ENCODE assay signal across 17 cellular contexts in genomic region chr11:120832609-120833221, GRCh38.
DNase-seq lines count a peak whose midpoint lies in the region; ATAC-seq and TF ChIP-seq lines count a peak whose summit lies in the region.
"Had no signal": no experiment of that assay in that cellular context is flagged by ENCODE, and none has a peak within 500 bp of the region (broad histone marks: within the 10 kb centered on the region; RNA-seq: fewer than 3 reads in every experiment).

No MANE protein-coding gene starts in this region.

- peak; percentile 67 for ATAC-seq in GM23338
- ATAC-seq in Right ventricle myocardium superior (ENCODE audit: poor library complexity): no peak

- no peaks in the 10 kb centered on the region for H4K20me1 ChIP-seq in GM23338 (replicated peaks; ENCODE audit: insufficient read depth)

- TF ChIP-seq CTCF in GM23338 (conservative IDR thresholded peaks at IDR 0.05; ENCODE audit: low read depth in 2 of 2): no peak

- H3K4me1 Mint-ChIP-seq in GM23338: peaks cover 13% of the 10 kb centered on the region

- H3K9me2 ChIP-seq in GM23338 (ENCODE audit: insufficient read depth): no peaks in the 10 kb centered on the region

- H2AFZ ChIP-seq in GM23338: no peak overlapping the region

- no peak overlapping the region for H3K4me2 ChIP-seq in GM23338

- no peak overlapping the region for H3K4me3 Mint-ChIP-seq in GM23338
- H3K4me3 Mint-ChIP-seq: activated CD4-positive, alpha-beta T cell treated with anti-CD3 and anti-CD28 coated beads, Interleukin-2, amount 10 ng/mL, durations not matched to agents 24 days and 14 days; T-helper 1 cell treated with Interleukin-12 subunit alpha and Interleukin-12 subunit beta and Interleukin-4 antibody, amounts not matched to agents 30 μg/mL and 1 μg/mL, for 36 hours had no signal

- intact Hi-C loops in head of caudate nucleus (cut with DNase I): no loop called here
- intact Hi-C loops in posterior vena cava (cut with DNase I): no loop called here
- intact Hi-C loops in Right ventricle myocardium superior (cut with DNase I): no loop called here

- peak; percentile 36 for DNase-seq in GM23338 (ENCODE audit: low spot score)
- DNase-seq in NCI-H69 (lab: John Stamatoyannopoulos, UW): peak; percentile 62
- peak in 28 of 42 donors; percentile 22 to 75 (median 44) for DNase-seq in head of caudate nucleus
- peak; percentile 64 for DNase-seq in posterior vena cava (ENCODE audit: low spot score)
- no peak for DNase-seq in effector CD8-positive, alpha-beta T cell (lab: John Stamatoyannopoulos, UW)
- no peak for DNase-seq in HPDE6-E6E7 (ENCODE audit: extremely low spot score)
- no peak for DNase-seq in Right ventricle myocardium superior
- DNase-seq: activated CD4-positive, alpha-beta T cell treated with anti-CD3 and anti-CD28 coated beads, Interleukin-2, amount 10 ng/mL, durations not matched to agents 24 days and 14 days; activated T-cell treated with anti-CD3 and anti-CD28 coated beads, Interleukin-2, amount 50 U/mL, for 48 hours; amniotic stem cell; GDM1; KG1; NCI-H2029; sigmoid colon; stimulated activated naive CD4-positive, alpha-beta T cell treated with Interleukin-2 at 50 U/mL for 16 hours had no signal

- H3K27me3 ChIP-seq in GM23338 (ENCODE audit: insufficient read depth): no peaks in the 10 kb centered on the region

- H3K27me3 Mint-ChIP-seq in GM23338 (ENCODE audit: insufficient read depth, low read depth, poor library complexity): peaks cover 6% of the 10 kb centered on the region

- no peaks in the 10 kb centered on the region for H3K36me3 Mint-ChIP-seq in GM23338 (ENCODE audit: low read depth)

- no peak overlapping the region for H3K4me3 ChIP-seq in GM23338
- H3K4me3 ChIP-seq: sigmoid colon had no signal

- no peak overlapping the region for H3K27ac ChIP-seq in GM23338 (ENCODE audit: low read depth)
- H3K27ac ChIP-seq: C4-2B, sigmoid colon had no signal

- no peaks in the 10 kb centered on the region for H3K36me3 ChIP-seq in GM23338 (ENCODE audit: insufficient read depth)
- H3K36me3 ChIP-seq: sigmoid colon had no signal

- no peak overlapping the region for H3K27ac Mint-ChIP-seq in GM23338
- H3K27ac Mint-ChIP-seq: activated CD4-positive, alpha-beta T cell treated with anti-CD3 and anti-CD28 coated beads, Interleukin-2, amount 10 ng/mL, durations not matched to agents 24 days and 14 days; T-helper 1 cell treated with Interleukin-12 subunit alpha and Interleukin-12 subunit beta and Interleukin-4 antibody, amounts not matched to agents 30 μg/mL and 1 μg/mL, for 36 hours had no signal

- no peaks in the 10 kb centered on the region for H3K9me3 Mint-ChIP-seq in GM23338
- H3K9me3 Mint-ChIP-seq: activated CD4-positive, alpha-beta T cell treated with anti-CD3 and anti-CD28 coated beads, Interleukin-2, amount 10 ng/mL, durations not matched to agents 24 days and 14 days; T-helper 1 cell treated with Interleukin-12 subunit alpha and Interleukin-12 subunit beta and Interleukin-4 antibody, amounts not matched to agents 30 μg/mL and 1 μg/mL, for 36 hours had no signal

- no peaks in the 10 kb centered on the region for H3K79me2 ChIP-seq in GM23338 (replicated peaks; ENCODE audit: insufficient read depth)

- H3F3A ChIP-seq in GM23338 (replicated peaks; ENCODE audit: low read depth): no peaks in the 10 kb centered on the region

- H3K4me1 ChIP-seq in GM23338 (ENCODE audit: insufficient read depth): no peaks in the 10 kb centered on the region
- H3K4me1 ChIP-seq: sigmoid colon had no signal

TF ChIP-seq in GM23338, 12 proteins besides CTCF, POLR2A, EP300 and RAD21 (continues in another document):
- TF ChIP-seq EZH2 (IDR thresholded peaks at IDR 0.05; ENCODE audit: low read depth, unreplicated experiment): no peak
- no peak for TF ChIP-seq JUNB (IDR thresholded peaks at IDR 0.05; ENCODE audit: unreplicated experiment)
- TF ChIP-seq STAT1 (IDR thresholded peaks at IDR 0.05; ENCODE audit: unreplicated experiment): no peak
- TF ChIP-seq POLR2AphosphoS5 (IDR thresholded peaks at IDR 0.05; ENCODE audit: low read depth): no peak
- TF ChIP-seq NANOG (IDR thresholded peaks at IDR 0.05; ENCODE audit: borderline replicate concordance): no peak
- TF ChIP-seq, protein P1, sequence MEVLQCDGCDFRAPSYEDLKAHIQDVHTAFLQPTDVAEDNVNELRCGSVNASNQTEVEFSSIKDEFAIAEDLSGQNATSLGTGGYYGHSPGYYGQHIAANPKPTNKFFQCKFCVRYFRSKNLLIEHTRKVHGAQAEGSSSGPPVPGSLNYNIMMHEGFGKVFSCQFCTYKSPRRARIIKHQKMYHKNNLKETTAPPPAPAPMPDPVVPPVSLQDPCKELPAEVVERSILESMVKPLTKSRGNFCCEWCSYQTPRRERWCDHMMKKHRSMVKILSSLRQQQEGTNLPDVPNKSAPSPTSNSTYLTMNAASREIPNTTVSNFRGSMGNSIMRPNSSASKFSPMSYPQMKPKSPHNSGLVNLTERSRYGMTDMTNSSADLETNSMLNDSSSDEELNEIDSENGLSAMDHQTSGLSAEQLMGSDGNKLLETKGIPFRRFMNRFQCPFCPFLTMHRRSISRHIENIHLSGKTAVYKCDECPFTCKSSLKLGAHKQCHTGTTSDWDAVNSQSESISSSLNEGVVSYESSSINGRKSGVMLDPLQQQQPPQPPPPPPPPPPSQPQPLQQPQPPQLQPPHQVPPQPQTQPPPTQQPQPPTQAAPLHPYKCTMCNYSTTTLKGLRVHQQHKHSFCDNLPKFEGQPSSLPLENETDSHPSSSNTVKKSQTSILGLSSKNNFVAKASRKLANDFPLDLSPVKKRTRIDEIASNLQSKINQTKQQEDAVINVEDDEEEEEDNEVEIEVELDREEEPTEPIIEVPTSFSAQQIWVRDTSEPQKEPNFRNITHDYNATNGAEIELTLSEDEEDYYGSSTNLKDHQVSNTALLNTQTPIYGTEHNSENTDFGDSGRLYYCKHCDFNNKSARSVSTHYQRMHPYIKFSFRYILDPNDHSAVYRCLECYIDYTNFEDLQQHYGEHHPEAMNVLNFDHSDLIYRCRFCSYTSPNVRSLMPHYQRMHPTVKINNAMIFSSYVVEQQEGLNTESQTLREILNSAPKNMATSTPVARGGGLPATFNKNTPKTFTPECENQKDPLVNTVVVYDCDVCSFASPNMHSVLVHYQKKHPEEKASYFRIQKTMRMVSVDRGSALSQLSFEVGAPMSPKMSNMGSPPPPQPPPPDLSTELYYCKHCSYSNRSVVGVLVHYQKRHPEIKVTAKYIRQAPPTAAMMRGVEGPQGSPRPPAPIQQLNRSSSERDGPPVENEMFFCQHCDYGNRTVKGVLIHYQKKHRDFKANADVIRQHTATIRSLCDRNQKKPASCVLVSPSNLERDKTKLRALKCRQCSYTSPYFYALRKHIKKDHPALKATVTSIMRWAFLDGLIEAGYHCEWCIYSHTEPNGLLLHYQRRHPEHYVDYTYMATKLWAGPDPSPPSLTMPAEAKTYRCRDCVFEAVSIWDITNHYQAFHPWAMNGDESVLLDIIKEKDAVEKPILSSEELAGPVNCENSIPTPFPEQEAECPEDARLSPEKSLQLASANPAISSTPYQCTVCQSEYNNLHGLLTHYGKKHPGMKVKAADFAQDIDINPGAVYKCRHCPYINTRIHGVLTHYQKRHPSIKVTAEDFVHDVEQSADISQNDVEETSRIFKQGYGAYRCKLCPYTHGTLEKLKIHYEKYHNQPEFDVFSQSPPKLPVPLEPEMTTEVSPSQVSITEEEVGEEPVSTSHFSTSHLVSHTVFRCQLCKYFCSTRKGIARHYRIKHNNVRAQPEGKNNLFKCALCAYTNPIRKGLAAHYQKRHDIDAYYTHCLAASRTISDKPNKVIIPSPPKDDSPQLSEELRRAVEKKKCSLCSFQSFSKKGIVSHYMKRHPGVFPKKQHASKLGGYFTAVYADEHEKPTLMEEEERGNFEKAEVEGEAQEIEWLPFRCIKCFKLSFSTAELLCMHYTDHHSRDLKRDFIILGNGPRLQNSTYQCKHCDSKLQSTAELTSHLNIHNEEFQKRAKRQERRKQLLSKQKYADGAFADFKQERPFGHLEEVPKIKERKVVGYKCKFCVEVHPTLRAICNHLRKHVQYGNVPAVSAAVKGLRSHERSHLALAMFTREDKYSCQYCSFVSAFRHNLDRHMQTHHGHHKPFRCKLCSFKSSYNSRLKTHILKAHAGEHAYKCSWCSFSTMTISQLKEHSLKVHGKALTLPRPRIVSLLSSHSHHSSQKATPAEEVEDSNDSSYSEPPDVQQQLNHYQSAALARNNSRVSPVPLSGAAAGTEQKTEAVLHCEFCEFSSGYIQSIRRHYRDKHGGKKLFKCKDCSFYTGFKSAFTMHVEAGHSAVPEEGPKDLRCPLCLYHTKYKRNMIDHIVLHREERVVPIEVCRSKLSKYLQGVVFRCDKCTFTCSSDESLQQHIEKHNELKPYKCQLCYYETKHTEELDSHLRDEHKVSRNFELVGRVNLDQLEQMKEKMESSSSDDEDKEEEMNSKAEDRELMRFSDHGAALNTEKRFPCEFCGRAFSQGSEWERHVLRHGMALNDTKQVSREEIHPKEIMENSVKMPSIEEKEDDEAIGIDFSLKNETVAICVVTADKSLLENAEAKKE (CRISPR knock-in tag; IDR thresholded peaks at IDR 0.05): no peak
- no peak for TF ChIP-seq ZNF331 (CRISPR knock-in tag; IDR thresholded peaks at IDR 0.05; ENCODE audit: low read depth)
- TF ChIP-seq ETS1 (IDR thresholded peaks at IDR 0.05): no peak
- TF ChIP-seq EZH2phosphoT487 (IDR thresholded peaks at IDR 0.05; ENCODE audit: unreplicated experiment): no peak

Comparison
In these comparisons a context has a peak if more than half of its experiments do, and no peak if none do; other contexts are left out.
1. DNase-seq: peak in GM23338 (single experiment), NCI-H69 (single experiment), head of caudate nucleus (28 of 42) and posterior vena cava (single experiment); none in effector CD8-positive, alpha-beta T cell (single experiment), HPDE6-E6E7 (single experiment) and Right ventricle myocardium superior (single experiment).